21 cellular contexts compared by ENCODE assay signal in the genomic region with DNA sequence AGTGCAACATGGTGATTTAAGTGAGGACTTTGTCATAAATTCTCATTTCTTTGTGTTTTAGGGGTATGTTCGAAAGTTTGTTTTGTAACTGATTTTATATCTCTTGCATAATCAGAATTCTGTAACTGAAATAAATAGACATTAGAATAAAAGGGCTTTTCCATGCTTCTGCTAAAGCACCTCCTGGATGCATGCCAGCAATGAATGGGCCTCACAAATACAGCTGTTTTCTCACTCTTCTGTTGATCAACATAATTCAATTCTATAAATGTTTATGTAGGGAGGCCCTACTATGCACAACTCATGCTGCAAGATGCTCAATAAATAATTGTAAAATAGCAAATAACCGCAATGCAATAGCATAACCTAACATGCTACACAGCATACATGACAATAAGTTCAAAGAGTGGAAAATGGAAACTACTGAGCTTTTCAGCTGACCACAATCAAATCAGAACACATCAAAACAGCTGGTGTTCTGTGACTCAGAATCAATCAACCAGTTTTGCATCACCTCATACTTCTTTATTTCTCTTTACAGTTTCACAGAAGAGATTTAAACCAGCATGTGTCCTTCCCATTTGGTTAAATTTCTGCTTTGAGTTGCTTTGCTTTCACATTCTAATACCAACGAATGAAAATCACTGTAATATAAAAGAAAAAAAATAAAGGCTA. TPM values are rescaled to one million over a fixed set of nuclear protein-coding genes. Genes with fewer than 3 reads are reported as not detected.
"Had no signal": no experiment of that assay in that cellular context is flagged by ENCODE, and none has a peak within 500 bp of the region (broad histone marks: within the 10 kb centered on the region; RNA-seq: fewer than 3 reads in every experiment).

No MANE protein-coding gene starts in this region.

- H3K27me3 ChIP-seq: adrenal gland, cardiac muscle cell, dorsolateral prefrontal cortex, gastrocnemius medialis, tibial artery had no signal

- ATAC-seq: activated CD4-positive, alpha-beta T cell treated with anti-CD3 and anti-CD28 coated beads for 36 hours; gastrocnemius medialis; left colon; right cardiac atrium had no signal

- H3K36me3 ChIP-seq: adrenal gland, cardiac muscle cell, gastrocnemius medialis, prostate gland, tibial artery had no signal

- H3K9me3 ChIP-seq: adrenal gland, gastrocnemius medialis, prostate gland, tibial artery had no signal

- H3K4me1 ChIP-seq: adrenal gland, gastrocnemius medialis, prostate gland, tibial artery had no signal

- H3K27ac ChIP-seq: adrenal gland, cardiac muscle cell, dorsolateral prefrontal cortex, gastrocnemius medialis, prostate gland, skin epidermis, tibial artery, VCaP had no signal

- H3K4me3 ChIP-seq: adrenal gland, cardiac muscle cell, dorsolateral prefrontal cortex, gastrocnemius medialis, lung, prostate gland, skin epidermis, tibial artery had no signal

- DNase-seq: activated CD4-positive, alpha-beta memory T cell treated with anti-CD3 and anti-CD28 coated beads for 36 hours; activated CD4-positive, alpha-beta T cell treated with anti-CD3 and anti-CD28 coated beads for 36 hours; activated T-cell treated with anti-CD3 and anti-CD28 coated beads, Interleukin-2, amount 50 U/mL, for 24 hours; endodermal cell; gastrocnemius medialis; left colon; right cardiac atrium; stimulated activated CD4-positive, alpha-beta T cell treated with anti-CD3 and anti-CD28 coated beads, Interleukin-15, amount 100 ng/mL, for 24 hours; stimulated activated CD4-positive, alpha-beta T cell treated with anti-CD3 and anti-CD28 coated beads, Interleukin-4, amount 100 ng/mL, for 1 hour; stimulated activated naive CD4-positive, alpha-beta T cell; tibial artery had no signal

RNA-seq across cellular contexts. Expression of a gene that starts 11.0 kb away (rescaled TPM):
- total RNA-seq: activated CD4-positive, alpha-beta memory T cell treated with anti-CD3 and anti-CD28 coated beads for 36 hours; activated CD4-positive, alpha-beta T cell treated with anti-CD3 and anti-CD28 coated beads for 36 hours; epithelial cell of proximal tubule; gastrocnemius medialis; left colon; myocyte; subcutaneous adipose tissue had no signal
